1 cellular context compared by ENCODE assay signal in the genomic region with DNA sequence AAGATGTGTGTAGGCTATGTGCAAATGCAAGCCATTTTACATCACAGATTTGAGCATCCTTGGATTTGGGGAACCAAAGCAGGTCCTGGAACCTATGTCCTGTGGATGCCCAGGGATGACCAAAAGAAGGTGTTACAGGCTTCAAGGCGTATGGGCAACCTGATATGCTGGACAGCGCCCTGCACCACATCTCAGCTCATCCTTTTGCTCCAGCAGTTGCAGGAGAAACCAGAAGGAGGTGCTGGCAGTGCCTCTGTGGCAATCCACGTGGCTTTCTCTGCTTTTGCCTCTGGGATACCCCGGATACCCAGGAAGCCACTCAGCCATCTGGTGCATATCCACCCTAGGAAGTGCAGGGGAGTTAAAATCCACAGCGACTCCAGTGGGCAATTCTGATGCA.
TF ChIP-seq lines count a peak whose summit lies in the region.

No MANE protein-coding gene starts in this region.

TF ChIP-seq in WTC11, 78 proteins besides CTCF, POLR2A, EP300 and RAD21 (continued from another document):
- TF ChIP-seq, protein P1, sequence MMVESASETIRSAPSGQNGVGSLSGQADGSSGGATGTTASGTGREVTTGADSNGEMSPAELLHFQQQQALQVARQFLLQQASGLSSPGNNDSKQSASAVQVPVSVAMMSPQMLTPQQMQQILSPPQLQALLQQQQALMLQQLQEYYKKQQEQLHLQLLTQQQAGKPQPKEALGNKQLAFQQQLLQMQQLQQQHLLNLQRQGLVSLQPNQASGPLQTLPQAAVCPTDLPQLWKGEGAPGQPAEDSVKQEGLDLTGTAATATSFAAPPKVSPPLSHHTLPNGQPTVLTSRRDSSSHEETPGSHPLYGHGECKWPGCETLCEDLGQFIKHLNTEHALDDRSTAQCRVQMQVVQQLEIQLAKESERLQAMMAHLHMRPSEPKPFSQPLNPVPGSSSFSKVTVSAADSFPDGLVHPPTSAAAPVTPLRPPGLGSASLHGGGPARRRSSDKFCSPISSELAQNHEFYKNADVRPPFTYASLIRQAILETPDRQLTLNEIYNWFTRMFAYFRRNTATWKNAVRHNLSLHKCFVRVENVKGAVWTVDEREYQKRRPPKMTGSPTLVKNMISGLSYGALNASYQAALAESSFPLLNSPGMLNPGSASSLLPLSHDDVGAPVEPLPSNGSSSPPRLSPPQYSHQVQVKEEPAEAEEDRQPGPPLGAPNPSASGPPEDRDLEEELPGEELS (CRISPR knock-in tag; IDR thresholded peaks at IDR 0.05) = 0 out of 2 replicates have a peak, but pooled peaks have one; percentile 44
- TF ChIP-seq KAT7 (CRISPR knock-in tag; IDR thresholded peaks at IDR 0.05; ENCODE audit: borderline replicate concordance) (no peak), TCF7 (CRISPR knock-in tag; IDR thresholded peaks at IDR 0.05; ENCODE audit: low read depth) (no peak), OVOL2 (CRISPR knock-in tag; IDR thresholded peaks at IDR 0.05; ENCODE audit: borderline replicate concordance) (no peak)
- TF ChIP-seq, protein P2, sequence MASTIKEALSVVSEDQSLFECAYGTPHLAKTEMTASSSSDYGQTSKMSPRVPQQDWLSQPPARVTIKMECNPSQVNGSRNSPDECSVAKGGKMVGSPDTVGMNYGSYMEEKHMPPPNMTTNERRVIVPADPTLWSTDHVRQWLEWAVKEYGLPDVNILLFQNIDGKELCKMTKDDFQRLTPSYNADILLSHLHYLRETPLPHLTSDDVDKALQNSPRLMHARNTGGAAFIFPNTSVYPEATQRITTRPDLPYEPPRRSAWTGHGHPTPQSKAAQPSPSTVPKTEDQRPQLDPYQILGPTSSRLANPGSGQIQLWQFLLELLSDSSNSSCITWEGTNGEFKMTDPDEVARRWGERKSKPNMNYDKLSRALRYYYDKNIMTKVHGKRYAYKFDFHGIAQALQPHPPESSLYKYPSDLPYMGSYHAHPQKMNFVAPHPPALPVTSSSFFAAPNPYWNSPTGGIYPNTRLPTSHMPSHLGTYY (CRISPR knock-in tag; IDR thresholded peaks at IDR 0.05) = no peak
